ENCODE assay signal across 9 cellular contexts in the genomic region with DNA sequence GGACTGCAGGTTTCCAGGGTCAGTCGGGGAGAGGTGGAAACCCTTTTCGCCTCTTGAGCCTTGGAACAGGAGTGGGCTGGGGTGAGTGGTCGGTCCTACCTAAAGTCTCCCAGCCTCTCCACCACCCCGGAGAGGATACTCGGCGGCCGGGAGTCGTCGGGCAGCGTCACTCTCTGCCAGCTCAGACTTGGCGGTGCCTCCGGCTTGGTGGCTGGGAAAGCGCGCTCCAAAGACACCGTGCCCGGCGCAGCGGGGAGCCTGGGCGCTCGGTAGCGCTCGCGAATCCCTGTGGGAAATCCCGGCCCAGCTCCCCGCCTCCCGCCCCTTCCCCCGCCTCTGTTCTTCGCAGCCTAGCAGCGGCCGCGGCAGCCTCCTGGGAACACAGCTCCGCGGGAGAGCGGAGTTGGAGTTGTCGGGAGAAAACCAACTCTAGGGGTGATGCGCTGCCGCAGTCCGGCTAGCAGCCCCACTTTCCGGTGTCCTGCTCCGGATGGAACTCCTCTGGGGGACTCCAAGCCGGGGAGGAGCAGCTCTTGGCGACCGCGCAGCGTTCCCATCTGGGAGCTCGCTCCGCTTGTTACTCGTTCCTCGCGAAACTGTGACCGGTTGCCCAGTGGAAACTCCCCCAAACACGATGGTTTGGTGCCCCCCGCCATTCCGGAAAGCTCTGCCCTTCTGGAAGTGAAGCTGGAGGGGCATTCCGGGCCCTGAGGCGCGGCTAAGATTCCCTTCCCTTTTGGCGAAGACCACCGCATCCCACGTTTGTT. TPM values are rescaled to one million over a fixed set of nuclear protein-coding genes. Genes with fewer than 3 reads are reported as not detected.
DNase-seq lines count a peak whose midpoint lies in the region; ATAC-seq lines count a peak whose summit lies in the region.
"Had no signal": no experiment of that assay in that cellular context is flagged by ENCODE, and none has a peak within 500 bp of the region (broad histone marks: within the 10 kb centered on the region; RNA-seq: fewer than 3 reads in every experiment).

No MANE protein-coding gene starts in this region.

- no peaks in the 10 kb centered on the region for H3K36me3 ChIP-seq in HUES6 (ENCODE audit: control insufficient read depth, insufficient read depth, low read length)

- peaks cover 12% of the 10 kb centered on the region for H3K4me1 ChIP-seq in HUES6 (ENCODE audit: control insufficient read depth, insufficient read depth, low read length)

- ATAC-seq in GM19467 (IDR thresholded peaks at IDR 0.05; ENCODE audit: unreplicated experiment) (no peak), HG02759 (IDR thresholded peaks at IDR 0.05; ENCODE audit: unreplicated experiment) (no peak)
- ATAC-seq: HCT116 had no signal

- H3K4me3 ChIP-seq in HUES6 (ENCODE audit: low read depth, low read length): peak overlapping the region; percentile 84

- H3K27ac ChIP-seq in HUES6 (ENCODE audit: low read depth, low read length): no peak overlapping the region
- no peak overlapping the region for H3K27ac ChIP-seq in caudate nucleus (ENCODE audit: low read depth, low read length)

- H3K27me3 ChIP-seq in HUES6 (ENCODE audit: control insufficient read depth, insufficient read depth, low read length): peaks cover 73% of the 10 kb centered on the region

- DNase-seq in AG20443 (ENCODE audit: low spot score): peak; percentile 40
- DNase-seq in caudate nucleus (lab: John Stamatoyannopoulos, UW): peak in 45 of 61 donors; percentile 15 to 75 (median 49)
- DNase-seq in myocyte (ENCODE audit: low read depth): peak; percentile 9
- no peak for DNase-seq in T-helper 9 cell
- no peak for DNase-seq in NCI-H1694 (lab: John Stamatoyannopoulos, UW)

- peak overlapping the region; percentile 55 for H3K9ac ChIP-seq in HUES6 (ENCODE audit: low read length)

- H3K9me3 ChIP-seq in HUES6 (ENCODE audit: control insufficient read depth, insufficient read depth, low read depth, low read length): no peaks in the 10 kb centered on the region

RNA-seq across cellular contexts. Expression of a gene that starts 1.4 kb away (rescaled TPM):
- 0.36 and 0.86 TPM in 2 replicates for total RNA-seq in myocyte
- polyA plus RNA-seq in myocyte (2012): 0.43 TPM

Comparison
In these comparisons a context has a peak if more than half of its experiments do, and no peak if none do; other contexts are left out.
1. DNase-seq: peak in AG20443 (single experiment), caudate nucleus (45 of 61) and myocyte (single experiment); none in T-helper 9 cell (single experiment) and NCI-H1694 (single experiment).